In genomic region chr15:77633134-77633912, GRCh38 we compare ENCODE assay signal across 8 cellular contexts. TPM values are rescaled to one million over a fixed set of nuclear protein-coding genes. Genes with fewer than 3 reads are reported as not detected.
DNase-seq lines count a peak whose midpoint lies in the region; ATAC-seq and TF ChIP-seq lines count a peak whose summit lies in the region.

No MANE protein-coding gene starts in this region.

- peaks cover 13% of the 10 kb centered on the region for H3K27me3 ChIP-seq in CD4-positive, alpha-beta memory T cell (ENCODE audit: insufficient read depth, low read length)
- peaks cover 62% of the 10 kb centered on the region for H3K27me3 ChIP-seq in KMS-11 (ENCODE audit: insufficient read depth, low read depth)
- H3K27me3 ChIP-seq in SJSA1 (replicated peaks), result peaks cover 46% of the 10 kb centered on the region
- peaks cover 59% of the 10 kb centered on the region for H3K27me3 ChIP-seq in osteoblast (ENCODE audit: insufficient read depth, low read length)
- peaks cover 59% of the 10 kb centered on the region for H3K27me3 ChIP-seq in thymus (ENCODE audit: control insufficient read depth, insufficient read depth)

- peak overlapping the region; percentile 52 to 75 (median 68) for H3K4me3 Mint-ChIP-seq in CD4-positive, alpha-beta memory T cell
- peak overlapping the region; percentile 77 for H3K4me3 Mint-ChIP-seq in activated naive CD8-positive, alpha-beta T cell

- no peak overlapping the region for H3K27ac ChIP-seq in CD4-positive, alpha-beta memory T cell (ENCODE audit: low read depth, low read length)
- H3K27ac ChIP-seq in KMS-11, result no peak overlapping the region
- no peak overlapping the region for H3K27ac ChIP-seq in SJSA1
- H3K27ac ChIP-seq in osteoblast (ENCODE audit: low read depth, low read length), result no peak overlapping the region
- H3K27ac ChIP-seq in thymus (ENCODE audit: low read depth), result no peak overlapping the region

- CTCF ChIA-PET in CD4-positive, alpha-beta memory T cell (lab: Charles Lee; ENCODE audit: partially characterized antibody), result interaction anchor here (0.8 to 2.1 kb wide), 3 partner anchors 11 to 16 kb away, joined by 3 to 6 read pairs (median 3); no protein-coding TSS in a partner anchor

- POLR2A ChIA-PET in CD4-positive, alpha-beta memory T cell (lab: Charles Lee; ENCODE audit: partially characterized antibody), result no interaction called here

- H3K27ac Mint-ChIP-seq in CD4-positive, alpha-beta memory T cell, result no peak overlapping the region
- H3K27ac Mint-ChIP-seq in activated naive CD8-positive, alpha-beta T cell, result no peak overlapping the region

- peaks cover 28 to 41% of the 10 kb centered on the region in 2 donors for H3K27me3 Mint-ChIP-seq in CD4-positive, alpha-beta memory T cell
- H3K27me3 Mint-ChIP-seq in activated naive CD8-positive, alpha-beta T cell, result peaks cover 22% of the 10 kb centered on the region

- H3K36me3 Mint-ChIP-seq in CD4-positive, alpha-beta memory T cell, result no peaks in the 10 kb centered on the region
- no peaks in the 10 kb centered on the region for H3K36me3 Mint-ChIP-seq in activated naive CD8-positive, alpha-beta T cell

- peak; percentile 89 for TF ChIP-seq CTCF in KMS-11 (conservative IDR thresholded peaks at IDR 0.05; ENCODE audit: low read depth, low read length)
- peak; percentile 99 for TF ChIP-seq CTCF in osteoblast (IDR thresholded peaks at IDR 0.05; ENCODE audit: extremely low read depth, low read depth, low read length)

- peaks cover 5 to 20% (median 12%) of the 10 kb centered on the region in 4 donors for H3K4me1 Mint-ChIP-seq in CD4-positive, alpha-beta memory T cell
- H3K4me1 Mint-ChIP-seq in activated naive CD8-positive, alpha-beta T cell (ENCODE audit: low read depth), result peaks cover 7% of the 10 kb centered on the region

- no peaks in the 10 kb centered on the region for H3K36me3 ChIP-seq in CD4-positive, alpha-beta memory T cell (ENCODE audit: insufficient read depth, low read length)
- H3K36me3 ChIP-seq in KMS-11 (ENCODE audit: insufficient read depth) (no peaks in the 10 kb centered on the region), SJSA1 (no peaks in the 10 kb centered on the region; the same call in 1 of the 2 replicates), osteoblast (ENCODE audit: insufficient read depth, low read length) (no peaks in the 10 kb centered on the region), thymus (ENCODE audit: control insufficient read depth, insufficient read depth) (no peaks in the 10 kb centered on the region)

- H3K4me3 ChIP-seq in CD4-positive, alpha-beta memory T cell (ENCODE audit: low read length in 2 of 2), result no peak overlapping the region
- H3K4me3 ChIP-seq in KMS-11 (IDR thresholded peaks at IDR 0.05; ENCODE audit: insufficient read depth, low read depth, low read length), result no peak overlapping the region
- H3K4me3 ChIP-seq in SJSA1, result peak overlapping the region; percentile 25
- H3K4me3 ChIP-seq in osteoblast (ENCODE audit: insufficient read depth, low read length), result peak overlapping the region; percentile 70
- H3K4me3 ChIP-seq in thymus (ENCODE audit: low read length), result peak overlapping the region; percentile 16

- under 1% methylated on average over 55 of the region's 55 CpGs for WGBS in thymus

- H3K9ac ChIP-seq in KMS-11, result no peak overlapping the region

- peak in 3 of 5 donors; percentile 19 to 26 (median 22) for DNase-seq in CD4-positive, alpha-beta memory T cell
- peak; percentile 84 for DNase-seq in SJSA1 (ENCODE audit: low read depth in 1 of 2, low spot score in 2 of 2)
- peak; percentile 78 to 97 (median 93) for DNase-seq in head of caudate nucleus
- peak; percentile 100 for DNase-seq in osteoblast (ENCODE audit: insufficient read length, low spot score, missing footprints)

- H3K4me2 ChIP-seq in KMS-11 (peak overlapping the region; percentile 48; the same call in 1 of the 2 replicates), osteoblast (ENCODE audit: insufficient read depth, low read length) (peak overlapping the region; percentile 86)

- H3K9me3 Mint-ChIP-seq in CD4-positive, alpha-beta memory T cell, result no peaks in the 10 kb centered on the region
- H3K9me3 Mint-ChIP-seq in activated naive CD8-positive, alpha-beta T cell (ENCODE audit: low read depth), result no peaks in the 10 kb centered on the region

- H2AFZ ChIP-seq in KMS-11 (ENCODE audit: low read depth), result peak overlapping the region; percentile 81
- peak overlapping the region; percentile 94 for H2AFZ ChIP-seq in osteoblast (ENCODE audit: low read length)

- H4K20me1 ChIP-seq in KMS-11 (ENCODE audit: insufficient read depth), result no peaks in the 10 kb centered on the region
- H4K20me1 ChIP-seq in osteoblast (ENCODE audit: insufficient read depth, low read length), result no peaks in the 10 kb centered on the region

- peaks cover 14% of the 10 kb centered on the region for H3K4me1 ChIP-seq in CD4-positive, alpha-beta memory T cell (ENCODE audit: insufficient read depth, low read length)
- no peaks in the 10 kb centered on the region for H3K4me1 ChIP-seq in KMS-11 (ENCODE audit: low read depth, poor library complexity, severe bottlenecking)
- peaks cover 10% of the 10 kb centered on the region for H3K4me1 ChIP-seq in SJSA1 (replicated peaks)
- peaks cover 4% of the 10 kb centered on the region for H3K4me1 ChIP-seq in osteoblast (ENCODE audit: insufficient read depth, low read length)
- H3K4me1 ChIP-seq in thymus (ENCODE audit: control insufficient read depth, insufficient read depth, low read length), result no peaks in the 10 kb centered on the region

- H3K9me3 ChIP-seq in CD4-positive, alpha-beta memory T cell (ENCODE audit: control insufficient read depth in 1 of 2, low read length in 2 of 2), result no peaks in the 10 kb centered on the region
- H3K9me3 ChIP-seq in SJSA1 (replicated peaks) (no peaks in the 10 kb centered on the region), osteoblast (ENCODE audit: low read depth, low read length) (no peaks in the 10 kb centered on the region), thymus (ENCODE audit: control insufficient read depth) (no peaks in the 10 kb centered on the region)

- ATAC-seq in GM19463 (IDR thresholded peaks at IDR 0.05; ENCODE audit: unreplicated experiment), result peak; percentile 71

- intact Hi-C loops in CD4-positive, alpha-beta memory T cell (cut with micrococcal nuclease), result loop anchor here (5.0 kb wide), 1 partner anchor 239 kb away; no protein-coding TSS in a partner anchor
- intact Hi-C loops in head of caudate nucleus (cut with DNase I), result loop anchor here (5.0 kb wide), 2 partner anchors 91 to 189 kb away; no protein-coding TSS in a partner anchor

- no peaks in the 10 kb centered on the region for H3K79me2 ChIP-seq in KMS-11 (ENCODE audit: insufficient read depth, low read depth)
- no peaks in the 10 kb centered on the region for H3K79me2 ChIP-seq in osteoblast (ENCODE audit: insufficient read depth, low read length)

RNA-seq across cellular contexts. Expression of gene LINGO1, which starts 0.6 kb away (rescaled TPM):
- not detected for total RNA-seq in CD4-positive, alpha-beta memory T cell
- polyA plus RNA-seq in CD4-positive, alpha-beta memory T cell, result not detected
- total RNA-seq in SJSA1 (2014; rRNA removed; shearing (Covaris generic)), result not detected in 2 replicates
- total RNA-seq in osteoblast, result under 0.01 and 1.1 TPM in 2 replicates
- 0.75 TPM for polyA plus RNA-seq in thymus

Comparison
In these comparisons a context has a peak if more than half of its experiments do, and no peak if none do; other contexts are left out.
1. DNase-seq: peak in every context shown above with its lines; median percentile 100 in osteoblast; 93 in head of caudate nucleus; 84 in SJSA1; 22 in CD4-positive, alpha-beta memory T cell.
2. H3K4me3 ChIP-seq: peak in SJSA1 (single experiment), osteoblast (single experiment) and thymus (single experiment); none in CD4-positive, alpha-beta memory T cell (0 of 2) and KMS-11 (single experiment).